1 cellular context compared by ENCODE assay signal in genomic region chr15:68307131-68307928, GRCh38.
TF ChIP-seq lines count a peak whose summit lies in the region.

No MANE protein-coding gene starts in this region.

TF ChIP-seq in H1, 55 proteins besides CTCF, POLR2A, EP300 and RAD21:
- TF ChIP-seq RFX5 (IDR thresholded peaks at IDR 0.05; ENCODE audit: borderline replicate concordance, low read depth, low read length): no peak
- TF ChIP-seq CEBPB (IDR thresholded peaks at IDR 0.05; ENCODE audit: low read depth, low read length): no peak
- TF ChIP-seq CBX5 (IDR thresholded peaks at IDR 0.05; ENCODE audit: low read depth, low read length): no peak
- no peak for TF ChIP-seq KDM1A (IDR thresholded peaks at IDR 0.05; ENCODE audit: borderline replicate concordance, low read length)
